In the genomic region with DNA sequence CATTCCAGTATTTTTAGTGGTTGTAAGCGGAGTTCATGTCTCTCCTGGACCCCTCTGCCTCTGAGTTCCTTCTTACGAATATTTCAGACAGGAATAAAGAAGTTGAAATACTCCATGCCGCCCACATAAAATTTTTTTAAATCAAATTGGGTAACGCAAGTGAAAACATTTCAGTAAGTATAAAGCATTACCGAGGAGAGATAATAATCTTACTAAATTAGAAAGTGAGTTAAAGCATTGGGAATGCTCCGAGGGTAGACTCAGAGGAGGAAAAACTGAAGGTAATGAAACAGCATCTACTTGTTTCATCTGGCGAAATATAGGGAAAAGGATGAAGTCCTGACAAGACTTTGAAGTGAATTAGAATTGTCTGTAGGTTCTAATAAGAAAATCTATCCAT, we compare ENCODE assay signal across 19 cellular contexts.
DNase-seq lines count a peak whose midpoint lies in the region; ATAC-seq and TF ChIP-seq lines count a peak whose summit lies in the region.
"Had no signal": no experiment of that assay in that cellular context is flagged by ENCODE, and none has a peak within 500 bp of the region (broad histone marks: within the 10 kb centered on the region; RNA-seq: fewer than 3 reads in every experiment).

No MANE protein-coding gene starts in this region.

- no peak overlapping the region for H3K4me3 Mint-ChIP-seq in stimulated activated effector memory CD8-positive, alpha-beta T cell treated with anti-CD3 and anti-CD28 coated beads, Interleukin-12 subunit alpha, Interleukin-12 subunit beta, amount 100 ng/mL, for 72 hours
- H3K4me3 Mint-ChIP-seq: B cell; CD4-positive, CD25-positive, alpha-beta regulatory T cell; CD8-positive, alpha-beta memory T cell; IgD-negative memory B cell had no signal

- H3K27ac ChIP-seq in ascending aorta = peak overlapping the region; percentile 51 to 79
- H3K27ac ChIP-seq in osteoblast (ENCODE audit: low read depth, low read length) = no peak overlapping the region
- H3K27ac ChIP-seq in tibial artery = peak overlapping the region; percentile 14 to 23
- no peak overlapping the region for H3K27ac ChIP-seq in PC-3 (ENCODE audit: low read length)
- H3K27ac ChIP-seq: BLaER1 treated with 17β-estradiol and CSF1 and Interleukin-3, amounts not matched to agents 10 nM and 100 nM had no signal

- H3K27ac Mint-ChIP-seq in stimulated activated effector memory CD8-positive, alpha-beta T cell treated with anti-CD3 and anti-CD28 coated beads, Interleukin-12 subunit alpha, Interleukin-12 subunit beta, amount 100 ng/mL, for 72 hours = no peak overlapping the region
- H3K27ac Mint-ChIP-seq: B cell; CD4-positive, CD25-positive, alpha-beta regulatory T cell; CD8-positive, alpha-beta memory T cell; IgD-negative memory B cell had no signal

- no peak for TF ChIP-seq CTCF in ascending aorta (IDR thresholded peaks at IDR 0.05)
- no peak for TF ChIP-seq CTCF in osteoblast (IDR thresholded peaks at IDR 0.05; ENCODE audit: extremely low read depth, low read depth, low read length)
- TF ChIP-seq CTCF in tibial artery (IDR thresholded peaks at IDR 0.05) = no peak
- no peak for TF ChIP-seq CTCF in PC-3 (conservative IDR thresholded peaks at IDR 0.05; ENCODE audit: low read depth, low read length)

- H3K27me3 ChIP-seq in ascending aorta (no peaks in the 10 kb centered on the region), osteoblast (ENCODE audit: insufficient read depth, low read length) (peaks cover 23% of the 10 kb centered on the region), tibial artery (no peaks in the 10 kb centered on the region), PC-3 (ENCODE audit: low read length) (no peaks in the 10 kb centered on the region)
- H3K27me3 ChIP-seq: BLaER1 treated with 17β-estradiol and CSF1 and Interleukin-3, amounts not matched to agents 10 nM and 100 nM had no signal

- no peaks in the 10 kb centered on the region for H3K36me3 Mint-ChIP-seq in stimulated activated effector memory CD8-positive, alpha-beta T cell treated with anti-CD3 and anti-CD28 coated beads, Interleukin-12 subunit alpha, Interleukin-12 subunit beta, amount 100 ng/mL, for 72 hours
- H3K36me3 Mint-ChIP-seq: CD4-positive, CD25-positive, alpha-beta regulatory T cell; CD8-positive, alpha-beta memory T cell; IgD-negative memory B cell had no signal

- no peaks in the 10 kb centered on the region for H3K36me3 ChIP-seq in ascending aorta
- no peaks in the 10 kb centered on the region for H3K36me3 ChIP-seq in osteoblast (ENCODE audit: insufficient read depth, low read length)
- no peaks in the 10 kb centered on the region for H3K36me3 ChIP-seq in tibial artery
- H3K36me3 ChIP-seq in PC-3 (ENCODE audit: low read depth, low read length) = no peaks in the 10 kb centered on the region
- H3K36me3 ChIP-seq: BLaER1 treated with 17β-estradiol and CSF1 and Interleukin-3, amounts not matched to agents 10 nM and 100 nM; HAP-1 had no signal

- H3K4me1 ChIP-seq in ascending aorta = peaks cover 0 to 8% of the 10 kb centered on the region in 2 donors
- peaks cover 17% of the 10 kb centered on the region for H3K4me1 ChIP-seq in osteoblast (ENCODE audit: insufficient read depth, low read length)
- H3K4me1 ChIP-seq in tibial artery = peaks cover 0 to 34% (median 0%) of the 10 kb centered on the region in 4 donors
- peaks cover 4% of the 10 kb centered on the region for H3K4me1 ChIP-seq in PC-3 (ENCODE audit: insufficient read depth, low read length)

- peak; percentile 2 for DNase-seq in EH (ENCODE audit: low read depth)
- DNase-seq in ascending aorta (ENCODE audit: low spot score in 2 of 2) = no peak
- no peak for DNase-seq in osteoblast (ENCODE audit: insufficient read length, low spot score, missing footprints)
- DNase-seq in tibial artery = no peak
- no peak for DNase-seq in NCI-H510A (lab: John Stamatoyannopoulos, UW)
- DNase-seq in stimulated activated effector memory CD8-positive, alpha-beta T cell treated with anti-CD3 and anti-CD28 coated beads, Interleukin-12 subunit alpha, Interleukin-12 subunit beta, amount 100 ng/mL, for 72 hours (ENCODE audit: low spot score in 2 of 2) = no peak
- no peak for DNase-seq in PC-3
- DNase-seq: CD4-positive, CD25-positive, alpha-beta regulatory T cell; CD8-positive, alpha-beta memory T cell; COR-L47; DMS 273 treated with DMSO at 0.1 percent for 48 hours; DMS53; DND-41 had no signal

- no peak for ATAC-seq in stimulated activated effector memory CD8-positive, alpha-beta T cell treated with anti-CD3 and anti-CD28 coated beads, Interleukin-12 subunit alpha, Interleukin-12 subunit beta, amount 100 ng/mL, for 72 hours
- ATAC-seq in PC-3 (no peak), HG03139 (IDR thresholded peaks at IDR 0.05; ENCODE audit: unreplicated experiment) (no peak)
- ATAC-seq: HepG2 had no signal

- POLR2A ChIA-PET in PC-3 (lab: Charles Lee; ENCODE audit: unreplicated experiment) = no interaction called here

- H3K9me3 ChIP-seq in ascending aorta (no peaks in the 10 kb centered on the region), osteoblast (ENCODE audit: low read depth, low read length) (no peaks in the 10 kb centered on the region), tibial artery (no peaks in the 10 kb centered on the region), PC-3 (ENCODE audit: low read length) (no peaks in the 10 kb centered on the region)
- H3K9me3 ChIP-seq: BLaER1 treated with 17β-estradiol and CSF1 and Interleukin-3, amounts not matched to agents 10 nM and 100 nM; HAP-1 had no signal

- no peaks in the 10 kb centered on the region for H3F3A ChIP-seq in PC-3 (ENCODE audit: low read length, unreplicated experiment)

- H3K9ac ChIP-seq in PC-3 (ENCODE audit: low read length) = no peak overlapping the region
- H3K9ac ChIP-seq: BLaER1 treated with 17β-estradiol and CSF1 and Interleukin-3, amounts not matched to agents 10 nM and 100 nM had no signal

- no peaks in the 10 kb centered on the region for H3K9me3 Mint-ChIP-seq in stimulated activated effector memory CD8-positive, alpha-beta T cell treated with anti-CD3 and anti-CD28 coated beads, Interleukin-12 subunit alpha, Interleukin-12 subunit beta, amount 100 ng/mL, for 72 hours
- H3K9me3 Mint-ChIP-seq: CD4-positive, CD25-positive, alpha-beta regulatory T cell; CD8-positive, alpha-beta memory T cell; IgD-negative memory B cell had no signal

- H2AFZ ChIP-seq in osteoblast (ENCODE audit: low read length) = no peak overlapping the region
- no peak overlapping the region for H2AFZ ChIP-seq in PC-3 (ENCODE audit: low read length)

- H3K9me2 ChIP-seq in PC-3 (replicated peaks; ENCODE audit: low read length) = no peaks in the 10 kb centered on the region

- CTCF ChIA-PET in PC-3 (lab: Charles Lee) = no interaction called here

- H3K79me2 ChIP-seq in osteoblast (ENCODE audit: insufficient read depth, low read length) (no peaks in the 10 kb centered on the region), PC-3 (ENCODE audit: low read length) (no peaks in the 10 kb centered on the region)

- H3K4me2 ChIP-seq in osteoblast (ENCODE audit: insufficient read depth, low read length) (peak overlapping the region; percentile 68), PC-3 (ENCODE audit: low read length) (no peak overlapping the region)
- H3K4me2 ChIP-seq: BLaER1 treated with 17β-estradiol and CSF1 and Interleukin-3, amounts not matched to agents 10 nM and 100 nM had no signal

- no TSS peak for BruUV-seq in PC-3 (replicated peaks; lab: Mats Ljungman, UMichigan)

- H3K4me3 ChIP-seq in ascending aorta (no peak overlapping the region), osteoblast (ENCODE audit: insufficient read depth, low read length) (peak overlapping the region; percentile 14), tibial artery (no peak overlapping the region), PC-3 (ENCODE audit: low read length) (no peak overlapping the region)
- H3K4me3 ChIP-seq: BLaER1 treated with 17β-estradiol and CSF1 and Interleukin-3, amounts not matched to agents 10 nM and 100 nM; HAP-1 had no signal

- H3K4me1 Mint-ChIP-seq in stimulated activated effector memory CD8-positive, alpha-beta T cell treated with anti-CD3 and anti-CD28 coated beads, Interleukin-12 subunit alpha, Interleukin-12 subunit beta, amount 100 ng/mL, for 72 hours = no peaks in the 10 kb centered on the region
- H3K4me1 Mint-ChIP-seq: B cell; CD4-positive, CD25-positive, alpha-beta regulatory T cell; CD8-positive, alpha-beta memory T cell had no signal

- intact Hi-C loops in ascending aorta (cut with DNase I) = no loop called here
- intact Hi-C loops in tibial artery (cut with DNase I; ENCODE audit: low total_unique reads) = no loop called here
- intact Hi-C loops in PC-3 (cut with micrococcal nuclease) = no loop called here

- H4K20me1 ChIP-seq in osteoblast (ENCODE audit: insufficient read depth, low read length) = no peaks in the 10 kb centered on the region
- no peaks in the 10 kb centered on the region for H4K20me1 ChIP-seq in PC-3 (ENCODE audit: low read length)
- H4K20me1 ChIP-seq: BLaER1 treated with 17β-estradiol and CSF1 and Interleukin-3, amounts not matched to agents 10 nM and 100 nM had no signal

Comparison
In these comparisons a context has a peak if more than half of its experiments do, and no peak if none do; other contexts are left out.
1. H3K27ac ChIP-seq: peak in ascending aorta (2 of 2) and tibial artery (2 of 2); none in osteoblast (single experiment) and PC-3 (single experiment).